8 cellular contexts compared by ENCODE assay signal in the genomic region with DNA sequence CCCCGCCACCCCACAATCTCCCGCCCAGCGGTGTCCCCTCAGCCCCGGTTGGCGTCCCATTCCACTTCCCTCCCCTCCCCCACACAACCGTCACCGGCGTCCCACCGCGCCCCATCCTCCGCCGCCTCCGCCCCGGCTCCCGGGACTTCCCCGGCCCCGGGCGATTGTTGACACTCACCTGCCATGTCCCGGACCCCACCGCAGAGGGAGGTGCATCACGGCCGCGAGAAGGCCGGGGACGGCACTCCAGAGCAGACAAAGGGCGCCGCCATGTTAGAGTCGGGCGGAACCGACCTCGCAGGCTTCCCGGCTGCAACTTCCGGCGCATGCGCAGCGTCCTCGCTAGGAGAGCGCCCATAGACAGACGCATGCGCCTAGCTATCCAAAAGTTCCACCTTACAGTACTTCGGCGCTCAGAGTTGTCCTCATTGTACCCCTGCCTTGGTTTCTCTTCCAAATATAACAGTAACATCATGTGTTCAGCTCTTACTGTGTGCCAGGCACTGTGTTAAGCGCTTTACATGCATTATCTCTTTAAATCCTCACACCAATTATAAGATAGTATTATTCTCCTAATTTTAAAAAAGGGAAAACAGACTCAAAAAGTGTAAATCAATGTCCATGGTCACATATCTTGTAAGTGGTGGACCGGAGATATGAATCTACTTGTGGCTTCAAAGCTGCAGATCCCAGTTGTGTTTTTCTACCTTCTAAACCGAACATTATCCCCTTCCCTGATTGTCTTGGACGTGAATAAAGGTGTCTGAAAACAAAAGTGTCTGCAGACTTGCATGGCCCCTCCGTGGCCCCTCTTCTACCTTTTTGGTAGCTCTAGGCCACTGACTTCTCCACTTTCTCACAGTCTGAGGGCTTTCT. TPM values are rescaled to one million over a fixed set of nuclear protein-coding genes. Genes with fewer than 3 reads are reported as not detected.
A peak's percentile ranks its signal among the peaks of the same experiment; 100 is the strongest.
DNase-seq lines count a peak whose midpoint lies in the region; ATAC-seq and FAIRE-seq lines count a peak whose summit lies in the region.

A gene (minus strand): TSS at position 297 of the 876 bp plus-strand sequence. CDS start 27,606 bp downstream, outside the sequence.

- intact Hi-C loops in T-helper 2 cell treated with Interferon-gamma antibody and Interleukin-4, amounts not matched to agents 100 ng/mL and 5 ng/mL, for 36 hours (cut with micrococcal nuclease) = loop anchor here (1.0 to 5.0 kb wide), 3 partner anchors 129 to 391 kb away; a partner anchor contains a TSS
- intact Hi-C loops in right cardiac atrium (cut with DNase I) = no loop called here

- peaks cover 4% of the 10 kb centered on the region for H3K4me1 ChIP-seq in right cardiac atrium (ENCODE audit: control insufficient read depth, insufficient read depth, low read length)

- 8% methylated on average over 47 of the region's 47 CpGs for WGBS in right cardiac atrium

- H3K9me3 ChIP-seq in right cardiac atrium (ENCODE audit: control insufficient read depth, low read length) = no peaks in the 10 kb centered on the region

- peak within 1 kb of the TSS; percentile 75 for H3K27ac ChIP-seq in right cardiac atrium (ENCODE audit: low read length)

- H3K27me3 ChIP-seq in right cardiac atrium (ENCODE audit: control insufficient read depth, insufficient read depth) = no peaks in the 10 kb centered on the region

- no peak for FAIRE-seq in urothelium cell line (lab: Jason Lieb, UNC)

- ATAC-seq in GM18498 (IDR thresholded peaks at IDR 0.05; ENCODE audit: unreplicated experiment) (peak; percentile 72), HG02970 (IDR thresholded peaks at IDR 0.05; ENCODE audit: low FRiP score, unreplicated experiment) (peak; percentile 78), right cardiac atrium (peak; percentile 98 to 99)

- peak within 1 kb of the TSS; percentile 95 for H3K4me3 ChIP-seq in right cardiac atrium (ENCODE audit: low read length)

- peak; percentile 93 to 94 for DNase-seq in NCI-H1930 (lab: John Stamatoyannopoulos, UW)
- peak; percentile 33 to 94 (median 84) for DNase-seq in anterior cingulate cortex (lab: John Stamatoyannopoulos, UW)
- peak; percentile 96 to 99 (median 98) for DNase-seq in right cardiac atrium
- DNase-seq in pulmonary artery endothelial cell (ENCODE audit: low read depth, low spot score) = peak; percentile 73
- peak; percentile 96 for DNase-seq in urothelium cell line (ENCODE audit: low spot score)

RNA-seq across cellular contexts. Expression of the gene that starts here (rescaled TPM):
- 35.3 and 43.6 TPM in 2 replicates for total RNA-seq in T-helper 2 cell treated with Interferon-gamma antibody and Interleukin-4, amounts not matched to agents 100 ng/mL and 5 ng/mL, for 36 hours
- 10 to 100 TPM; 22.8 to 27.0 (median 24.0) TPM for total RNA-seq in right cardiac atrium
- polyA plus RNA-seq in right cardiac atrium = 22.1 TPM
- 52.4 and 63.3 TPM in 2 replicates for total RNA-seq in pulmonary artery endothelial cell

Comparison
In these comparisons a context has a peak if more than half of its experiments do, and no peak if none do; other contexts are left out.
1. Peak in every context shown above with its lines: DNase-seq, ATAC-seq, H3K4me3 ChIP-seq and H3K27ac ChIP-seq.